8 cellular contexts compared by ENCODE assay signal in the genomic region with DNA sequence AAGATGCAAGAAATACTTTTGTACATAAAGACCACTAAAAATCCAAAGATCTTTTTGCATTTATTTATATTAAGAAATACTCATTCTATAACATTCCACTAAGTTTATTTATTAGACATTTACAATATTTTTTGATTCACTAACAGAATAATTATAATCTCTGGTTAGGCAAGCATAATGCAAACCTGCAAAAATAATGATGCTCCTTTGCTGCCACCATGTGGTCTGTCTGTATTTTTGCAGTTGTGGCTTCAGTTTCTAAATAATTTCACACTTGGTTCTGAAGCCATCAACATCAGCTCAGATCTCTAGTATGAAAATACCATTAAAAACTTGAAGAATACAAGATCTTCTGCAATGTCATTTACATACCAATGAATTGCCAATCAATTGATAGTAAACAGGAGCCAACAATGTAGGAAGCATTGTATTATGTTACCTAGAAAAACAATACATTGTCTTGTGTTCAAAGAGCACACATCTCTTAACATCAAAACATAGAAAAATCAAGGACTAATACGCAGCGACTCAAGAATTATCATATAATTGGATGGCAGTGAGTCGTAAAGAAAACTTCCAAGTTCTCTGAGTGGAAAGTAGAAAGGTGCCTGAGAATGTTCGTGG. TPM values are rescaled to one million over a fixed set of nuclear protein-coding genes. Genes with fewer than 3 reads are reported as not detected.
DNase-seq lines count a peak whose midpoint lies in the region; ATAC-seq and TF ChIP-seq lines count a peak whose summit lies in the region.

No MANE protein-coding gene starts in this region.

- H3K9ac ChIP-seq in Loucy (ENCODE audit: low read depth, low read length, poor library complexity, severe bottlenecking) (no peak overlapping the region), colonic mucosa (ENCODE audit: low read depth in 2 of 2, low read length in 2 of 2) (no peak overlapping the region), mesenchymal stem cell (ENCODE audit: low read length) (peak overlapping the region; percentile 84)

- no peaks in the 10 kb centered on the region for H3K79me1 ChIP-seq in mesenchymal stem cell (replicated peaks; ENCODE audit: low read length, poor library complexity, severe bottlenecking)

- H4K8ac ChIP-seq in mesenchymal stem cell (ENCODE audit: low read length) = no peak overlapping the region

- H3K9me3 ChIP-seq in Loucy (ENCODE audit: insufficient read depth, low read depth, low read length) (no peaks in the 10 kb centered on the region), colonic mucosa (no peaks in the 10 kb centered on the region), mesenchymal stem cell (ENCODE audit: control insufficient read depth, low read length) (no peaks in the 10 kb centered on the region), stomach (no peaks in the 10 kb centered on the region)

- H2BK120ac ChIP-seq in mesenchymal stem cell (ENCODE audit: low read depth, low read length) = no peak overlapping the region

- TF ChIP-seq POLR2A in stomach (IDR thresholded peaks at IDR 0.05) = no peak

- no peaks in the 10 kb centered on the region for H3K9me2 ChIP-seq in Loucy (replicated peaks; ENCODE audit: low read depth, low read length)

- no peak overlapping the region for H3K18ac ChIP-seq in mesenchymal stem cell (ENCODE audit: low read depth in 1 of 2, low read length in 2 of 2)

- H4K91ac ChIP-seq in mesenchymal stem cell (ENCODE audit: low read length) = no peak overlapping the region

- H3K36me3 ChIP-seq in Loucy (ENCODE audit: insufficient read depth, low read length) (no peaks in the 10 kb centered on the region), colonic mucosa (no peaks in the 10 kb centered on the region), mesenchymal stem cell (ENCODE audit: control insufficient read depth in 1 of 2, insufficient read depth in 2 of 2, low read depth in 1 of 2, low read length in 2 of 2) (no peaks in the 10 kb centered on the region), stomach (no peaks in the 10 kb centered on the region)

- no peak overlapping the region for H2BK5ac ChIP-seq in mesenchymal stem cell (ENCODE audit: low read depth, low read length, poor library complexity, severe bottlenecking)

- no peak overlapping the region for H2BK12ac ChIP-seq in mesenchymal stem cell (ENCODE audit: low read length in 2 of 2)

- 45% methylated on average over 4 of the region's 4 CpGs for WGBS in mesenchymal stem cell
- WGBS in stomach, 5 donors = 36 to 40% (median 38%) methylated on average over 4 of the region's 4 CpGs

- no peak overlapping the region for H2AK5ac ChIP-seq in mesenchymal stem cell (ENCODE audit: low read length, severe bottlenecking)

- H3K4me2 ChIP-seq in Loucy (ENCODE audit: low read depth, low read length, poor library complexity, severe bottlenecking) (no peak overlapping the region), mesenchymal stem cell (ENCODE audit: low read length, poor library complexity, severe bottlenecking) (no peak overlapping the region)

- H3K14ac ChIP-seq in mesenchymal stem cell (ENCODE audit: low read length in 2 of 2) = no peak overlapping the region

- peak; percentile 82 for ATAC-seq in GM21786 (IDR thresholded peaks at IDR 0.05; ENCODE audit: unreplicated experiment)

- H3K4ac ChIP-seq in mesenchymal stem cell (ENCODE audit: low read depth in 1 of 2, low read length in 2 of 2) = no peak overlapping the region

- H3K4me3 ChIP-seq in Loucy (ENCODE audit: low read length, poor library complexity, severe bottlenecking) (no peak overlapping the region), colonic mucosa (no peak overlapping the region), mesenchymal stem cell (ENCODE audit: insufficient read depth in 1 of 2, low read depth in 1 of 2, low read length in 2 of 2) (peak overlapping the region in 1 of 2 experiments; percentile 29), stomach (no peak overlapping the region)

- TF ChIP-seq CTCF in Loucy (conservative IDR thresholded peaks at IDR 0.05; ENCODE audit: low read length) (peak; percentile 83), colonic mucosa (IDR thresholded peaks at IDR 0.05) (peak; percentile 54), stomach (IDR thresholded peaks at IDR 0.05) (peak in 5 of 7 experiments; percentile 59 to 73 (median 66))

- no peak for TF ChIP-seq EP300 in stomach (IDR thresholded peaks at IDR 0.05)

- no peaks in the 10 kb centered on the region for H3K79me2 ChIP-seq in Loucy (ENCODE audit: insufficient read depth, low read length)

- no peak overlapping the region for H2BK15ac ChIP-seq in mesenchymal stem cell (ENCODE audit: low read depth, poor library complexity, severe bottlenecking)

- H3F3A ChIP-seq in Loucy (ENCODE audit: low read depth) = no peaks in the 10 kb centered on the region

- H3K27me3 ChIP-seq in Loucy (ENCODE audit: insufficient read depth, low read length, poor library complexity, severe bottlenecking) (no peaks in the 10 kb centered on the region), colonic mucosa (no peaks in the 10 kb centered on the region), mesenchymal stem cell (ENCODE audit: control insufficient read depth in 1 of 2, insufficient read depth in 1 of 2, low read length in 2 of 2) (no peaks in the 10 kb centered on the region), stomach (no peaks in the 10 kb centered on the region)

- no peaks in the 10 kb centered on the region for H4K20me1 ChIP-seq in Loucy (ENCODE audit: insufficient read depth, low read length, poor library complexity, severe bottlenecking)

- H3K4me1 ChIP-seq in Loucy (ENCODE audit: insufficient read depth, low read length, poor library complexity, severe bottlenecking) (peaks cover 8% of the 10 kb centered on the region), colonic mucosa (no peaks in the 10 kb centered on the region), mesenchymal stem cell (ENCODE audit: control insufficient read depth, insufficient read depth, low read depth, low read length) (no peaks in the 10 kb centered on the region), stomach (peaks cover 0 to 13% (median 4%) of the 10 kb centered on the region in 4 donors)

- H3K27ac ChIP-seq in colonic mucosa = no peak overlapping the region
- H3K27ac ChIP-seq in mesenchymal stem cell (ENCODE audit: low read length, poor library complexity, severe bottlenecking) = no peak overlapping the region
- H3K27ac ChIP-seq in stomach = peak overlapping the region in 4 of 5 donors; percentile 49 to 66 (median 61)

- peak; percentile 10 to 47 for DNase-seq in NOMO-1 (lab: John Stamatoyannopoulos, UW; ENCODE audit: unreplicated experiment in 2 of 2)
- DNase-seq in NOMO-1 treated with dmso at 0.1 percent for 144 hours (lab: John Stamatoyannopoulos, UW; ENCODE audit: unreplicated experiment) = no peak
- peak; percentile 13 for DNase-seq in T follicular helper cell (ENCODE audit: low read depth)
- peak; percentile 40 for DNase-seq in colonic mucosa
- DNase-seq in mesenchymal stem cell = peak; percentile 82
- DNase-seq in stomach = no peak

- H3K23ac ChIP-seq in mesenchymal stem cell (ENCODE audit: low read length in 2 of 2) = no peak overlapping the region

- H2AFZ ChIP-seq in Loucy (ENCODE audit: low read length) = no peak overlapping the region
- no peak overlapping the region for H2AFZ ChIP-seq in mesenchymal stem cell (ENCODE audit: low read depth, low read length)

- intact Hi-C loops in colonic mucosa (cut with DNase I) = loop anchor here (5.0 to 10.0 kb wide), 2 partner anchors 125 to 888 kb away; no protein-coding TSS in a partner anchor
- intact Hi-C loops in stomach (cut with DNase I; ENCODE audit: low total_unique reads) = no loop called here

RNA-seq across cellular contexts. Expression of a gene that starts 28.8 kb away (rescaled TPM):
- total RNA-seq in colonic mucosa (10 to 100 TPM; 19.0 to 21.4 TPM), stomach (10 to 100 TPM in 4 of 5 donors, 1 to 10 TPM in 1; 6.1 to 89.9 (median 66.9) TPM)
- 27.2 TPM for polyA plus RNA-seq in mesenchymal stem cell (2013, experiment 1 of 2)
- 27.3 TPM for polyA plus RNA-seq in mesenchymal stem cell (2013, experiment 2 of 2)
- 10 to 100 TPM; 12.1 to 21.4 (median 14.0) TPM for polyA plus RNA-seq in stomach

Comparison
In these comparisons a context has a peak if more than half of its experiments do, and no peak if none do; other contexts are left out.
1. DNase-seq: peak in NOMO-1 (2 of 2), T follicular helper cell (single experiment), colonic mucosa (single experiment) and mesenchymal stem cell (single experiment); none in NOMO-1 treated with dmso at 0.1 percent for 144 hours (single experiment) and stomach (single experiment).
2. H3K27ac ChIP-seq: peak in stomach (4 of 5); none in colonic mucosa (single experiment) and mesenchymal stem cell (single experiment).
3. Peak in every context shown above with its lines, with median percentiles within 50 percentile points of each other: CTCF ChIP-seq.